ENCODE assay signal across 13 cellular contexts in genomic region chr2:170751555-170751954, GRCh38. TPM values are rescaled to one million over a fixed set of nuclear protein-coding genes. Genes with fewer than 3 reads are reported as not detected.
"Had no signal": no experiment of that assay in that cellular context is flagged by ENCODE, and none has a peak within 500 bp of the region (broad histone marks: within the 10 kb centered on the region; RNA-seq: fewer than 3 reads in every experiment).

No MANE protein-coding gene starts in this region.

RNA-seq across cellular contexts. Expression of gene ERICH2, which starts 18.6 kb away (rescaled TPM):
- total RNA-seq: dermis microvascular lymphatic vessel endothelial cell; gastrocnemius medialis; glomerular endothelial cell; hepatocyte; naive thymus-derived CD4-positive, alpha-beta T cell; occipital lobe; pulmonary artery endothelial cell; spleen; stomach; temporal lobe; thyroid gland; urinary bladder had no signal
- polyA plus RNA-seq: naive thymus-derived CD4-positive, alpha-beta T cell had no signal

RNA-seq across cellular contexts. Expression of gene SP5, which starts 36.4 kb away (rescaled TPM):
- total RNA-seq: dermis microvascular lymphatic vessel endothelial cell; mammary epithelial cell; naive thymus-derived CD4-positive, alpha-beta T cell; pulmonary artery endothelial cell; spleen had no signal
- polyA plus RNA-seq: mammary epithelial cell; naive thymus-derived CD4-positive, alpha-beta T cell had no signal
